9 cellular contexts compared by ENCODE assay signal in the genomic region with DNA sequence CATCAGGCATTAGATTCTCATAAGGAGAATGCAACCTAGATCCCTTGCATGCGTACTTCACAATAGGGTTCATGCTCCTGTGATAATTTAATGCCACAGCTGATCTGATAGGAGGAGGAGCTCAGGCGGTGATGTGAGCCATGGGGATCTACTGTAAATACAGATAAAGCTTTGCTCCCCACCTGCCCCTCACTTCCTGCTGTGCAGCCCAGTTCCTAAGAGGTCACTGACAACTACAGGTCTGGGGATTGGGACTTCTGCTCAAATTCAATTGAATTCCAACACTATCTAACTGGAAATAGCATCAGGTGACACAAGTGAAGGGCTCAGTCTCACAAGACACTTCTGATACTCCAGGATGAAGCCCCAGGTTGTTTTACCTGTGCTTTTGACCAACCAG. TPM values are rescaled to one million over a fixed set of nuclear protein-coding genes. Genes with fewer than 3 reads are reported as not detected.
"Had no signal": no experiment of that assay in that cellular context is flagged by ENCODE, and none has a peak within 500 bp of the region (broad histone marks: within the 10 kb centered on the region; RNA-seq: fewer than 3 reads in every experiment).

No MANE protein-coding gene starts in this region.

RNA-seq across cellular contexts. Expression of a gene that starts 7.4 kb away (rescaled TPM):
- total RNA-seq: activated naive CD8-positive, alpha-beta T cell treated with anti-CD3 and anti-CD28 coated beads for 36 hours; activated T-helper 1 cell treated with anti-CD3 and anti-CD28 coated beads, Interleukin-12 subunit alpha, Interleukin-12 subunit beta, Interleukin-2, Interleukin-4 antibody, amounts not matched to agents 30 ng/mL and 10 ng/mL and 1 ng/mL, durations not matched to agents 14 hours and 24 hours and 36 hours; activated T-helper 17 cell treated with anti-CD3 and anti-CD28 coated beads, Interleukin-2, amount 50 U/mL, for 72 hours; activated T-helper 2 cell treated with anti-CD3 and anti-CD28 coated beads, Interferon-gamma antibody, Interleukin-2, Interleukin-4, amounts not matched to agents 10 μg/mL and 5 μg/mL and 100 μg/mL, durations not matched to agents 14 hours and 24 hours and 36 hours; astrocyte; bronchial epithelial cell; cardiac muscle cell; chondrocyte had no signal
- polyA plus RNA-seq: cardiac muscle cell had no signal

RNA-seq across cellular contexts. Expression of a gene that starts 32.6 kb away (rescaled TPM):
- total RNA-seq: cardiac muscle cell had no signal
- polyA plus RNA-seq: cardiac muscle cell had no signal

RNA-seq across cellular contexts. Expression of a gene that starts 51.7 kb away (rescaled TPM):
- total RNA-seq: activated naive CD4-positive, alpha-beta T cell treated with anti-CD3 and anti-CD28 coated beads for 36 hours; activated naive CD8-positive, alpha-beta T cell treated with anti-CD3 and anti-CD28 coated beads for 36 hours; activated T-helper 1 cell treated with anti-CD3 and anti-CD28 coated beads, Interleukin-12 subunit alpha, Interleukin-12 subunit beta, Interleukin-2, Interleukin-4 antibody, amounts not matched to agents 30 ng/mL and 10 ng/mL and 1 ng/mL, durations not matched to agents 14 hours and 24 hours and 36 hours; activated T-helper 17 cell treated with anti-CD3 and anti-CD28 coated beads, Interleukin-2, amount 50 U/mL, for 72 hours; astrocyte; bronchial epithelial cell; cardiac muscle cell; chondrocyte had no signal
- polyA plus RNA-seq: cardiac muscle cell had no signal
